Comparison of ENCODE assay signal across 2 cellular contexts in genomic region chr6:14697427-14697826, GRCh38.
TF ChIP-seq lines count a peak whose summit lies in the region.

No MANE protein-coding gene starts in this region.

TF ChIP-seq in HEK293, 187 proteins besides CTCF, POLR2A, EP300 and RAD21 (continued from another document and continues in another):
- TF ChIP-seq BCL6B (tag by site-specific recombination; IDR thresholded peaks at IDR 0.05) (no peak), ZBTB8A (tag by site-specific recombination; IDR thresholded peaks at IDR 0.05) (peak; percentile 78), ZNF114 (tag by site-specific recombination; IDR thresholded peaks at IDR 0.05) (no peak), IKZF3 (tag by site-specific recombination; IDR thresholded peaks at IDR 0.05) (no peak), ZBTB20 (tag by site-specific recombination; IDR thresholded peaks at IDR 0.05) (no peak), GFI1B (tag by site-specific recombination; IDR thresholded peaks at IDR 0.05) (no peak), ZBTB21 (tag by site-specific recombination; IDR thresholded peaks at IDR 0.05) (0 out of 2 replicates have a peak, but pooled peaks have one; percentile 37), ZNF670 (tag by site-specific recombination; IDR thresholded peaks at IDR 0.05; ENCODE audit: low read depth) (no peak), GLIS1 (tag by site-specific recombination; IDR thresholded peaks at IDR 0.05) (no peak), ZSCAN23 (tag by site-specific recombination; IDR thresholded peaks at IDR 0.05) (no peak), KLF10 (tag by site-specific recombination; IDR thresholded peaks at IDR 0.05) (no peak), ZIC2 (tag by site-specific recombination; IDR thresholded peaks at IDR 0.05) (no peak), ZNF549 (tag by site-specific recombination; IDR thresholded peaks at IDR 0.05) (no peak), OVOL3 (tag by site-specific recombination; IDR thresholded peaks at IDR 0.05) (no peak), ZNF501 (tag by site-specific recombination; IDR thresholded peaks at IDR 0.05) (no peak), ZNF544 (tag by site-specific recombination; IDR thresholded peaks at IDR 0.05) (no peak), ZNF664 (tag by site-specific recombination; IDR thresholded peaks at IDR 0.05) (peak; percentile 42; the same call in 1 of the 2 replicates), ZNF394 (tag by site-specific recombination; IDR thresholded peaks at IDR 0.05; ENCODE audit: borderline replicate concordance) (peak; percentile 91), GLI4 (tag by site-specific recombination; IDR thresholded peaks at IDR 0.05) (no peak), ZNF157 (tag by site-specific recombination; IDR thresholded peaks at IDR 0.05) (no peak), ZNF366 (tag by site-specific recombination; conservative IDR thresholded peaks at IDR 0.05) (no peak), ZNF121 (tag by site-specific recombination; IDR thresholded peaks at IDR 0.05) (peak; percentile 53; the same call in 1 of the 2 replicates), ZNF426 (tag by site-specific recombination; IDR thresholded peaks at IDR 0.05) (peak; percentile 79), ZNF311 (tag by site-specific recombination; IDR thresholded peaks at IDR 0.05; ENCODE audit: borderline replicate concordance) (no peak), ZNF175 (tag by site-specific recombination; IDR thresholded peaks at IDR 0.05) (no peak), ZNF148 (tag by site-specific recombination; IDR thresholded peaks at IDR 0.05; ENCODE audit: borderline replicate concordance) (no peak), ZNF404 (tag by site-specific recombination; IDR thresholded peaks at IDR 0.05) (no peak), ZNF24 (tag by site-specific recombination; IDR thresholded peaks at IDR 0.05) (no peak), PRDM4 (tag by site-specific recombination; IDR thresholded peaks at IDR 0.05) (no peak), ZFP37 (tag by site-specific recombination; IDR thresholded peaks at IDR 0.05) (no peak), ZNF792 (tag by site-specific recombination; IDR thresholded peaks at IDR 0.05) (no peak), ZNF639 (tag by site-specific recombination; IDR thresholded peaks at IDR 0.05) (no peak), ZNF624 (tag by site-specific recombination; IDR thresholded peaks at IDR 0.05) (no peak)

TF ChIP-seq in K562, 482 proteins besides CTCF, POLR2A, EP300 and RAD21 (continued from another document):
- TF ChIP-seq ZBTB49 (CRISPR knock-in tag; IDR thresholded peaks at IDR 0.05; ENCODE audit: borderline replicate concordance), result no peak
- no peak for TF ChIP-seq PREB (CRISPR knock-in tag; IDR thresholded peaks at IDR 0.05)
- TF ChIP-seq RUNX1 (IDR thresholded peaks at IDR 0.05; ENCODE audit: low read depth), result no peak
- TF ChIP-seq IRF9 (tag; IDR thresholded peaks at IDR 0.05), result no peak
- no peak for TF ChIP-seq MLLT1 (IDR thresholded peaks at IDR 0.05)
- no peak for TF ChIP-seq NUFIP1 (IDR thresholded peaks at IDR 0.05; ENCODE audit: partially characterized antibody)
- peak; percentile 42 for TF ChIP-seq TFE3 (CRISPR knock-in tag; IDR thresholded peaks at IDR 0.05)
- TF ChIP-seq ATF3 (IDR thresholded peaks at IDR 0.05), result peak; percentile 31
- TF ChIP-seq ATF3 (CRISPR knock-in tag; conservative IDR thresholded peaks at IDR 0.05), result no peak
